ENCODE assay signal across 8 cellular contexts in genomic region chr5:7886849-7887460, GRCh38. TPM values are rescaled to one million over a fixed set of nuclear protein-coding genes. Genes with fewer than 3 reads are reported as not detected.
A peak's percentile ranks its signal among the peaks of the same experiment; 100 is the strongest.
DNase-seq lines count a peak whose midpoint lies in the region; ATAC-seq and TF ChIP-seq lines count a peak whose summit lies in the region.

No MANE protein-coding gene starts in this region.

- no peaks in the 10 kb centered on the region for H3K9me3 ChIP-seq in upper lobe of left lung

- peaks cover 12 to 76% (median 37%) of the 10 kb centered on the region in 4 donors for H3K36me3 ChIP-seq in upper lobe of left lung

- TF ChIP-seq POLR2A in upper lobe of left lung (IDR thresholded peaks at IDR 0.05) = no peak

- no peak overlapping the region for H3K27ac ChIP-seq in VCaP
- H3K27ac ChIP-seq in upper lobe of left lung = no peak overlapping the region

- WGBS in upper lobe of left lung, 2 donors = 64 to 66% methylated on average over 7 of the region's 7 CpGs

- DNase-seq in COLO829 (ENCODE audit: low spot score) (peak; percentile 27), NCI-H146 treated with DMSO at 0.1 percent for 48 hours (lab: John Stamatoyannopoulos, UW; ENCODE audit: unreplicated experiment) (peak; percentile 4), iris pigment epithelial cell (ENCODE audit: low read depth) (peak; percentile 52), upper lobe of left lung (no peak), iPS-NIHi7 (ENCODE audit: extremely low spot score) (no peak)

- ATAC-seq in GM21526 (IDR thresholded peaks at IDR 0.05; ENCODE audit: low FRiP score, unreplicated experiment) (peak; percentile 51), upper lobe of left lung (ENCODE audit: low FRiP score in 2 of 2) (peak in 1 of 2 donors; percentile 34), HG03571 (IDR thresholded peaks at IDR 0.05; ENCODE audit: unreplicated experiment) (no peak)

- TF ChIP-seq EP300 in upper lobe of left lung (IDR thresholded peaks at IDR 0.05) = no peak

- TF ChIP-seq CTCF in VCaP (conservative IDR thresholded peaks at IDR 0.05) = peak; percentile 81
- peak in 4 of 6 experiments; percentile 22 to 60 (median 45) for TF ChIP-seq CTCF in upper lobe of left lung (IDR thresholded peaks at IDR 0.05)

- no peaks in the 10 kb centered on the region for H3K27me3 ChIP-seq in upper lobe of left lung

- H3K4me3 ChIP-seq in upper lobe of left lung = no peak overlapping the region

- peaks cover 0 to 31% (median 14%) of the 10 kb centered on the region in 4 donors for H3K4me1 ChIP-seq in upper lobe of left lung

RNA-seq across cellular contexts. Expression of gene MTRR, which starts 18.0 kb away (rescaled TPM):
- total RNA-seq in upper lobe of left lung = 100 to 1,000 TPM in 3 of 6 donors, 10 to 100 TPM in 3; 91.1 to 157 (median 105) TPM

RNA-seq across cellular contexts. Expression of gene FASTKD3, which starts 18.1 kb away (rescaled TPM):
- 10 to 100 TPM in 3 of 6 donors, 1 to 10 TPM in 3; 1.6 to 21.0 (median 10.6) TPM for total RNA-seq in upper lobe of left lung

RNA-seq across cellular contexts. Expression of gene CFAP90, which starts 36.0 kb away (rescaled TPM):
- total RNA-seq in upper lobe of left lung = 10 to 100 TPM in 1 of 6 donors, 1 to 10 TPM in 4, under 1 TPM in 1; 0.54 to 11.3 (median 6.0) TPM

Comparison
In these comparisons a context has a peak if more than half of its experiments do, and no peak if none do; other contexts are left out.
1. DNase-seq: peak in COLO829 (single experiment), NCI-H146 treated with DMSO at 0.1 percent for 48 hours (single experiment) and iris pigment epithelial cell (single experiment); none in upper lobe of left lung (0 of 2) and iPS-NIHi7 (single experiment).